9 cellular contexts compared by ENCODE assay signal in the genomic region with DNA sequence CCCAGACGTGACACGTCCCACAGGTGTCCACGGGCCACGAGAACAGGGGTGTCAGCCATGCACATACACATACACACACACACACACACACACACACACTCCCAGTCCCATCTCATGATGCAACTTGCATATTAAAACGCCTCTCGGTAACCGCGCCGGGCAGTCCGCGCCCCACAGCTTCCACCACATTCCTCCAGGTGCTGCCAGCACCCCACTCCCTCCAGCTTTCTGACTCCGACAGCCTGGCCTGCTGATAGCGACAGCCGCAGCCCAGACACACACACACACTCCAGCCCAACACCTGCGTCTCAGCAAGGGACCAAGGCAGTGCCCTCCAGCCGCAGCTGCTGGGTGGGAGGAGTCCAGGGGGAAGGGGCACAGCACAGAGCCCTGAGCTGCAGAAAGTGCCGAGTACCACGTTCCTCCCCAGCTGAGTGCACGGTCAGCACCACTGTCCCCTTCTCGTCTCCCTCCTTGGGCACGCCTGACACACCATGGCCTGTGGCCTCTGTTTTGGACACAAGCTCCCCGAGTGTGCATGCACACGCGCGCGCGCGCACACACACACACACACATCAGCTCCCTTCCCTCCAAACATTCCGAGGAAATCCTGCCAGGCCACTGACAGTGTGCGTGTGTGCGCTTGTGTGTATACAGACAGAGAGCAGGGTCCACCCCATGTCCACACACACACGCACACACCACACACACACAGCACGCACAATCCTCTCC. TPM values are rescaled to one million over a fixed set of nuclear protein-coding genes. Genes with fewer than 3 reads are reported as not detected.
DNase-seq lines count a peak whose midpoint lies in the region; ATAC-seq and TF ChIP-seq lines count a peak whose summit lies in the region.
"Had no signal": no experiment of that assay in that cellular context is flagged by ENCODE, and none has a peak within 500 bp of the region (broad histone marks: within the 10 kb centered on the region; RNA-seq: fewer than 3 reads in every experiment).

No MANE protein-coding gene starts in this region.

- BruUV-seq in Caco-2 (replicated peaks; lab: Mats Ljungman, UMichigan), result no TSS peak

- H3K9me3 Mint-ChIP-seq in Caco-2 (ENCODE audit: unreplicated experiment) (no peaks in the 10 kb centered on the region), natural killer cell (no peaks in the 10 kb centered on the region)

- H3K27me3 Mint-ChIP-seq in Caco-2 (ENCODE audit: insufficient read depth, unreplicated experiment), result no peaks in the 10 kb centered on the region
- peaks cover 33 to 35% of the 10 kb centered on the region in 2 donors for H3K27me3 Mint-ChIP-seq in natural killer cell (ENCODE audit: low read depth in 2 of 2)

- ATAC-seq in natural killer cell (peak in 1 of 3 donors; percentile 39), GM18498 (IDR thresholded peaks at IDR 0.05; ENCODE audit: unreplicated experiment) (no peak), Right ventricle myocardium inferior (no peak)

- peaks cover 13% of the 10 kb centered on the region for H3K4me1 Mint-ChIP-seq in Caco-2 (ENCODE audit: low read depth, unreplicated experiment)
- H3K4me1 Mint-ChIP-seq in natural killer cell, result peaks cover 0 to 6% of the 10 kb centered on the region in 2 donors

- peaks cover 9% of the 10 kb centered on the region for H3K36me3 Mint-ChIP-seq in Caco-2 (ENCODE audit: insufficient read depth, unreplicated experiment)
- H3K36me3 Mint-ChIP-seq in natural killer cell, result no peaks in the 10 kb centered on the region

- no peaks in the 10 kb centered on the region for H3K9me3 ChIP-seq in Caco-2

- H3K4me3 Mint-ChIP-seq in Caco-2 (ENCODE audit: unreplicated experiment), result peak overlapping the region; percentile 82
- peak overlapping the region; percentile 75 for H3K4me3 Mint-ChIP-seq in natural killer cell

- POLR2A ChIA-PET in Caco-2 (lab: Charles Lee), result no interaction called here

- no peaks in the 10 kb centered on the region for H3K36me3 ChIP-seq in Caco-2 (ENCODE audit: control insufficient read depth, insufficient read depth, low read length)

- intact Hi-C loops in Caco-2 (cut with micrococcal nuclease; ENCODE audit: unreplicated experiment) (no loop called here), natural killer cell (cut with micrococcal nuclease) (no loop called here), Right ventricle myocardium inferior (cut with DNase I) (loop anchor here (5.0 kb wide), 1 partner anchor 109 kb away; no protein-coding TSS in a partner anchor)

- peaks cover 4% of the 10 kb centered on the region; the same call in 1 of the 2 replicates for H3K4me1 ChIP-seq in Caco-2

- CTCF ChIA-PET in Caco-2 (lab: Charles Lee), result interaction anchor here (1.2 kb wide), 1 partner anchor 108 kb away, joined by 3 read pairs; no protein-coding TSS in a partner anchor

- H3K27ac Mint-ChIP-seq in Caco-2 (ENCODE audit: unreplicated experiment), result no peak overlapping the region
- no peak overlapping the region for H3K27ac Mint-ChIP-seq in natural killer cell

- DNase-seq in Caco-2, result no peak
- DNase-seq in NCI-H1105 treated with DMSO at 0.1 percent for 48 hours (lab: John Stamatoyannopoulos, UW), result peak; percentile 65
- peak; percentile 33 for DNase-seq in dermis blood vessel endothelial cell
- no peak for DNase-seq in natural killer cell
- no peak for DNase-seq in CD1c-positive myeloid dendritic cell (ENCODE audit: extremely low spot score)
- DNase-seq in HuH-7.5 (ENCODE audit: low spot score), result no peak
- no peak for DNase-seq in Right ventricle myocardium inferior (ENCODE audit: missing footprints)
- DNase-seq: effector CD4-positive, alpha-beta T cell had no signal

- no peak overlapping the region for H3K4me3 ChIP-seq in Caco-2 (ENCODE audit: low read depth, low read length)

- TF ChIP-seq CTCF in Caco-2 (IDR thresholded peaks at IDR 0.05; ENCODE audit: insufficient read depth in 1 of 2, low read depth in 1 of 2, low read length in 1 of 2, severe bottlenecking in 1 of 2, unreplicated experiment in 1 of 2), result no peak
- TF ChIP-seq CTCF in natural killer cell (IDR thresholded peaks at IDR 0.05), result no peak

- no peaks in the 10 kb centered on the region for H3K27me3 ChIP-seq in Caco-2 (replicated peaks; ENCODE audit: control insufficient read depth, insufficient read depth, low read length)

RNA-seq across cellular contexts. Expression of a gene that starts 1.3 kb away (rescaled TPM):
- 4.0 and 4.6 TPM in 2 replicates for total RNA-seq in Caco-2 (2022)
- under 0.01 and 0.14 TPM in 2 replicates for total RNA-seq in dermis blood vessel endothelial cell
- under 1 TPM; 0.33 to 0.49 (median 0.36) TPM for total RNA-seq in natural killer cell
- 0.22 TPM for total RNA-seq in Right ventricle myocardium inferior

Comparison
In these comparisons a context has a peak if more than half of its experiments do, and no peak if none do; other contexts are left out.
1. DNase-seq: peak in NCI-H1105 treated with DMSO at 0.1 percent for 48 hours (single experiment) and dermis blood vessel endothelial cell (single experiment); none in Caco-2 (0 of 2), natural killer cell (single experiment), CD1c-positive myeloid dendritic cell (single experiment), HuH-7.5 (single experiment) and Right ventricle myocardium inferior (single experiment).